In the genomic region with DNA sequence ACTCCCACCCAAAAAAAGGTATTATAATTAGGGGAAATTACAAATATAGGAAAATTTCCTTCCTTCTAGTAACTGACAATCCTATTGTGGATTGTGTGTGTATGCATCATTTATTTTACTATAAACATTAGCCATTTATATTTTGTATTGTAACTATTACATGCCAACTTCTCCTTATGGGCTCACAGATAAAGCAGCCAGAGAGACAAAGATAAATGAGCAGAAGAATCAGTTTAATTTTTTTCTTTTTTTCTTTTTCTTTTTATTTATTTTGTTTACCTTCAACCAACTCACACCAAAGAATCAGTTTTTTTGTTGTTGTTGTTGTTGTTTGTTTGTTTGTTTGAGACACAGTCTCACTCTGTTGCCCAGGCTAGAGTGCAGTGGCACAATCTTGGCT, we compare ENCODE assay signal across 20 cellular contexts. TPM values are rescaled to one million over a fixed set of nuclear protein-coding genes. Genes with fewer than 3 reads are reported as not detected.
DNase-seq lines count a peak whose midpoint lies in the region; ATAC-seq, FAIRE-seq and TF ChIP-seq lines count a peak whose summit lies in the region.
"Had no signal": no experiment of that assay in that cellular context is flagged by ENCODE, and none has a peak within 500 bp of the region (broad histone marks: within the 10 kb centered on the region; RNA-seq: fewer than 3 reads in every experiment).

No MANE protein-coding gene starts in this region.

- ATAC-seq in K562 (no peak), left colon (peak; percentile 6)
- no peak for ATAC-seq in stimulated activated effector memory CD8-positive, alpha-beta T cell treated with anti-CD3 and anti-CD28 coated beads, Interleukin-12 subunit alpha, Interleukin-12 subunit beta, amount 100 ng/mL, for 72 hours

- H3K9me3 ChIP-seq in K562 (replicated peaks; ENCODE audit: control insufficient read depth, insufficient read depth, low read depth, low read length) (no peaks in the 10 kb centered on the region), stomach (no peaks in the 10 kb centered on the region)
- H3K9me3 ChIP-seq: BE2C had no signal

- peaks cover 3% of the 10 kb centered on the region; the same call in 1 of the 3 replicates for H3K79me2 ChIP-seq in K562 (ENCODE audit: control insufficient read depth, insufficient read depth, low read length)

- H3K36me3 Mint-ChIP-seq in stimulated activated effector memory CD8-positive, alpha-beta T cell treated with anti-CD3 and anti-CD28 coated beads, Interleukin-12 subunit alpha, Interleukin-12 subunit beta, amount 100 ng/mL, for 72 hours: peaks cover 23% of the 10 kb centered on the region

- CTCF ChIA-PET in K562 (lab: Yijun Ruan, JAX; ENCODE audit: low intra/inter-chr PET ratio): no interaction called here

- TF ChIP-seq EP300 in K562 (IDR thresholded peaks at IDR 0.05; ENCODE audit: low read length) (no peak), stomach (IDR thresholded peaks at IDR 0.05) (no peak)

- no peaks in the 10 kb centered on the region for H3K27me3 ChIP-seq in K562 (ENCODE audit: control insufficient read depth in 2 of 2, insufficient read depth in 2 of 2, low read length in 2 of 2)
- H3K27me3 ChIP-seq in stomach: no peaks in the 10 kb centered on the region
- H3K27me3 ChIP-seq: BE2C had no signal

- H3K36me3 ChIP-seq in K562 (ENCODE audit: control insufficient read depth, insufficient read depth, low read length): peaks cover 6% of the 10 kb centered on the region; the same call in 1 of the 3 replicates
- peaks cover 0 to 6% (median 0%) of the 10 kb centered on the region in 4 donors for H3K36me3 ChIP-seq in stomach
- H3K36me3 ChIP-seq: BE2C had no signal

- no peak overlapping the region for H3K9ac ChIP-seq in K562 (ENCODE audit: insufficient read depth in 1 of 2, low read depth in 2 of 2, low read length in 2 of 2)

- no peak overlapping the region for H2AFZ ChIP-seq in K562 (ENCODE audit: low read depth, low read length)

- no peak for FAIRE-seq in K562 (lab: Jason Lieb, UNC)
- no peak for FAIRE-seq in urothelium cell line (lab: Jason Lieb, UNC)
- FAIRE-seq: D721Med, GM18507, H1, RCC 7860 had no signal

- TF ChIP-seq CTCF in K562 (IDR thresholded peaks at IDR 0.05 in 2 of 3, conservative IDR thresholded peaks at IDR 0.05 in 1 of 3; ENCODE audit: insufficient read depth in 2 of 3, low read depth in 1 of 3, low read length in 3 of 3) (no peak), stomach (IDR thresholded peaks at IDR 0.05) (no peak)

- no peak overlapping the region for H3K27ac Mint-ChIP-seq in stimulated activated effector memory CD8-positive, alpha-beta T cell treated with anti-CD3 and anti-CD28 coated beads, Interleukin-12 subunit alpha, Interleukin-12 subunit beta, amount 100 ng/mL, for 72 hours

- H3K9me3 Mint-ChIP-seq in stimulated activated effector memory CD8-positive, alpha-beta T cell treated with anti-CD3 and anti-CD28 coated beads, Interleukin-12 subunit alpha, Interleukin-12 subunit beta, amount 100 ng/mL, for 72 hours: no peaks in the 10 kb centered on the region

- H3K4me1 Mint-ChIP-seq in stimulated activated effector memory CD8-positive, alpha-beta T cell treated with anti-CD3 and anti-CD28 coated beads, Interleukin-12 subunit alpha, Interleukin-12 subunit beta, amount 100 ng/mL, for 72 hours: peaks cover 17% of the 10 kb centered on the region

- H3K4me1 ChIP-seq in K562 (replicated peaks in 1 of 2; ENCODE audit: control insufficient read depth in 2 of 2, insufficient read depth in 2 of 2, low read length in 2 of 2) (peaks cover 0 to 11% of the 10 kb centered on the region in 2 experiments; a peak in 3 of 5 replicates), stomach (peaks cover 0 to 60% (median 19%) of the 10 kb centered on the region in 4 donors)
- H3K4me1 ChIP-seq: BE2C had no signal

- H3K4me3 ChIP-seq in K562: no peak overlapping the region
- no peak overlapping the region for H3K4me3 ChIP-seq in stomach

- H3K9me1 ChIP-seq in K562 (ENCODE audit: control insufficient read depth, insufficient read depth, low read length): no peaks in the 10 kb centered on the region

- H4K20me1 ChIP-seq in K562 (replicated peaks; ENCODE audit: control insufficient read depth, insufficient read depth, low read length): no peaks in the 10 kb centered on the region

- no TSS peak for BruUV-seq in K562 (replicated peaks; lab: Mats Ljungman, UMichigan)

- DNase-seq in OCI-M1 (lab: John Stamatoyannopoulos, UW) (peak; percentile 63), K562 (ENCODE audit: extremely low read depth in 1 of 4, low spot score in 3 of 4) (no peak), left colon (no peak), stomach (no peak), LoVo (ENCODE audit: low spot score) (no peak), urothelium cell line (ENCODE audit: low spot score) (no peak)
- DNase-seq in stimulated activated effector memory CD8-positive, alpha-beta T cell treated with anti-CD3 and anti-CD28 coated beads, Interleukin-12 subunit alpha, Interleukin-12 subunit beta, amount 100 ng/mL, for 72 hours (ENCODE audit: low spot score in 2 of 2): no peak
- DNase-seq: BE2C, DMS53, GDM1, NCI-H1092, NCI-H1436, NCI-H1930, NCI-H226, NCI-H510A treated with DMSO at 0.1 percent for 48 hours, NCI-H748 treated with DMSO at 0.1 percent for 48 hours had no signal

- intact Hi-C loops in K562 (cut with micrococcal nuclease): no loop called here
- intact Hi-C loops in left colon (cut with DNase I, micrococcal nuclease): no loop called here
- intact Hi-C loops in stomach (cut with DNase I; ENCODE audit: low total_unique reads): no loop called here

- no peak overlapping the region for H3K4me2 ChIP-seq in K562 (ENCODE audit: insufficient read depth, low read length)

- TF ChIP-seq RAD21 in K562 (CRISPR knock-in tag; conservative IDR thresholded peaks at IDR 0.05 in 1 of 2, IDR thresholded peaks at IDR 0.05 in 1 of 2): no peak

- no peak overlapping the region for H3K4me3 Mint-ChIP-seq in stimulated activated effector memory CD8-positive, alpha-beta T cell treated with anti-CD3 and anti-CD28 coated beads, Interleukin-12 subunit alpha, Interleukin-12 subunit beta, amount 100 ng/mL, for 72 hours

- TF ChIP-seq POLR2A in K562 (conservative IDR thresholded peaks at IDR 0.05): no peak
- no peak for TF ChIP-seq POLR2A in stomach (IDR thresholded peaks at IDR 0.05)

- in situ Hi-C loops in K562 (cut with MboI): no loop called here

- H3K27ac ChIP-seq in K562 (ENCODE audit: extremely low read depth, low read depth, low read length): no peak overlapping the region
- H3K27ac ChIP-seq in stomach: peak overlapping the region in 3 of 5 donors; percentile 9 to 48 (median 18)

- POLR2A ChIA-PET in K562 (lab: Yijun Ruan, JAX): interaction anchor here (1.0 kb wide), 2 partner anchors 21 to 97 kb away, joined by 3 to 4 read pairs; no protein-coding TSS in a partner anchor

TF ChIP-seq in K562, 482 proteins besides CTCF, POLR2A, EP300 and RAD21 (continues in another document):
- TF ChIP-seq ZKSCAN3 (CRISPR knock-in tag; IDR thresholded peaks at IDR 0.05) (no peak), YY1 (IDR thresholded peaks at IDR 0.05; ENCODE audit: borderline replicate concordance in 1 of 3, control insufficient read depth in 1 of 3, extremely low read depth in 1 of 3, insufficient read depth in 3 of 3, insufficient read length in 1 of 3, insufficient replicate concordance in 2 of 3, low read depth in 1 of 3, low read length in 2 of 3) (no peak), MEIS2 (IDR thresholded peaks at IDR 0.05; ENCODE audit: partially characterized antibody) (peak; percentile 62), SRSF9 (IDR thresholded peaks at IDR 0.05; ENCODE audit: borderline replicate concordance, low read depth, low read length) (no peak), ZNF12 (CRISPR knock-in tag; IDR thresholded peaks at IDR 0.05) (no peak), ZNF347 (CRISPR knock-in tag; IDR thresholded peaks at IDR 0.05; ENCODE audit: low read depth) (no peak), SMARCB1 (IDR thresholded peaks at IDR 0.05; ENCODE audit: insufficient read length, low read depth) (no peak), RB1 (IDR thresholded peaks at IDR 0.05; ENCODE audit: low read depth) (no peak), CBX8 (IDR thresholded peaks at IDR 0.05; ENCODE audit: borderline replicate concordance, extremely low read depth, low read depth, low read length, poor library complexity, severe bottlenecking) (no peak), SIN3A (IDR thresholded peaks at IDR 0.05; ENCODE audit: borderline replicate concordance in 2 of 2, control insufficient read depth in 1 of 2, low read depth in 2 of 2, low read length in 2 of 2) (no peak), ARID1B (IDR thresholded peaks at IDR 0.05) (peak; percentile 35; the same call in 1 of the 2 replicates), ZNF224 (CRISPR knock-in tag; IDR thresholded peaks at IDR 0.05) (no peak), ATF7 (IDR thresholded peaks at IDR 0.05) (no peak)

RNA-seq across cellular contexts. Expression of gene LRRFIP2, which starts 48.7 kb away (rescaled TPM):
- total RNA-seq in K562 (2011; cell fraction: chromatin; rRNA removed; ENCODE audit: low replicate concordance): 55.1 and 138 TPM in 2 replicates
- 36.5 and 52.5 TPM in 2 replicates for total RNA-seq in K562 (2011; cell fraction: nucleolus; rRNA removed)
- 96.8 and 146 TPM in 2 replicates for total RNA-seq in K562 (2011; cell fraction: nucleoplasm; rRNA removed)
- total RNA-seq in K562 (2014; rRNA removed) (44.9 and 53.9 TPM in 2 replicates), K562 (2014; rRNA removed; fragmentation: Illumina TruSeq; extraction: Trizol) (46.2 and 55.4 TPM in 2 replicates), K562 (2015; rRNA removed; fragmentation: Illumina TruSeq; extraction: Trizol) (46.0 and 49.4 TPM in 2 replicates), K562 (2021) (41.6 and 46.6 TPM in 2 replicates), left colon (100 to 1,000 TPM; 108 to 120 TPM), stomach (100 to 1,000 TPM in 2 of 5 donors, 10 to 100 TPM in 3; 32.1 to 131 (median 50.1) TPM)
- polyA plus RNA-seq in K562 (2011; rRNA removed) (24.4 and 37.0 TPM in 2 replicates), K562 (2014; fragmentation: Illumina TruSeq; extraction: Trizol) (38.4 and 42.7 TPM in 2 replicates), K562 (2014; fragmentation: Nextera tagmentation; extraction: Ambion mirVana) (10 to 100 TPM in 1 of 2 experiments, 1 to 10 TPM in 1; 9.9 to 11.2 TPM), K562 (2014; rRNA removed) (40.7 and 46.6 TPM in 2 replicates), stomach (10 to 100 TPM; 25.9 to 33.5 (median 30.6) TPM)
- polyA plus RNA-seq in K562 (2011; cell fraction: cytosol; rRNA removed): 13.0 and 14.1 TPM in 2 replicates
- polyA plus RNA-seq in K562 (2011; cell fraction: nucleus; rRNA removed): 26.0 and 26.4 TPM in 2 replicates
- 31.2 and 44.6 TPM in 2 replicates for polyA plus RNA-seq in K562 (2012)
- polyA minus RNA-seq in K562 (2011; rRNA and poly(A)+ RNA removed): 50.0 and 53.0 TPM in 2 replicates
- polyA minus RNA-seq in K562 (2011; cell fraction: cytosol; rRNA and poly(A)+ RNA removed): 15.2 and 17.1 TPM in 2 replicates
- polyA minus RNA-seq in K562 (2011; cell fraction: nucleus; rRNA and poly(A)+ RNA removed): 58.3 and 84.4 TPM in 2 replicates
